Comparison of ENCODE assay signal across 7 cellular contexts in genomic region chr13:60267498-60268202, GRCh38.
A peak's percentile ranks its signal among the peaks of the same experiment; 100 is the strongest.
DNase-seq lines count a peak whose midpoint lies in the region; ATAC-seq and TF ChIP-seq lines count a peak whose summit lies in the region.

No MANE protein-coding gene starts in this region.

- H3K9me3 ChIP-seq in WERI-Rb-1 (ENCODE audit: severe bottlenecking), result no peaks in the 10 kb centered on the region

- ATAC-seq in GM18511 (IDR thresholded peaks at IDR 0.05; ENCODE audit: unreplicated experiment), result peak; percentile 92
- peak; percentile 81 for ATAC-seq in HG02678 (IDR thresholded peaks at IDR 0.05; ENCODE audit: unreplicated experiment)

- DNase-seq in RPMI8226 (peak; percentile 5), fibroblast of the aortic adventitia (ENCODE audit: low read depth) (no peak), retinal pigment epithelial cell (ENCODE audit: low read depth) (no peak), WERI-Rb-1 (no peak), DMS 273 treated with DMSO at 0.1 percent for 48 hours (lab: John Stamatoyannopoulos, UW) (no peak)

- no peak overlapping the region for H3K27ac ChIP-seq in WERI-Rb-1

- H3K36me3 ChIP-seq in WERI-Rb-1, result no peaks in the 10 kb centered on the region

- no peak for TF ChIP-seq CTCF in fibroblast of the aortic adventitia (IDR thresholded peaks at IDR 0.05; ENCODE audit: insufficient read depth, low read length)
- no peak for TF ChIP-seq CTCF in retinal pigment epithelial cell (conservative IDR thresholded peaks at IDR 0.05; ENCODE audit: low read depth, low read length)
- no peak for TF ChIP-seq CTCF in WERI-Rb-1 (IDR thresholded peaks at IDR 0.05; ENCODE audit: low read depth, low read length)

- no peaks in the 10 kb centered on the region for H3K27me3 ChIP-seq in WERI-Rb-1 (ENCODE audit: insufficient read depth, low read depth, severe bottlenecking)

- peak overlapping the region; percentile 59 for H3K4me3 ChIP-seq in fibroblast of the aortic adventitia (ENCODE audit: low read depth, low read length)
- H3K4me3 ChIP-seq in retinal pigment epithelial cell (ENCODE audit: low read length), result peak overlapping the region; percentile 60
- no peak overlapping the region for H3K4me3 ChIP-seq in WERI-Rb-1 (ENCODE audit: low read depth, low read length)
